ENCODE assay signal across 5 cellular contexts in the genomic region with DNA sequence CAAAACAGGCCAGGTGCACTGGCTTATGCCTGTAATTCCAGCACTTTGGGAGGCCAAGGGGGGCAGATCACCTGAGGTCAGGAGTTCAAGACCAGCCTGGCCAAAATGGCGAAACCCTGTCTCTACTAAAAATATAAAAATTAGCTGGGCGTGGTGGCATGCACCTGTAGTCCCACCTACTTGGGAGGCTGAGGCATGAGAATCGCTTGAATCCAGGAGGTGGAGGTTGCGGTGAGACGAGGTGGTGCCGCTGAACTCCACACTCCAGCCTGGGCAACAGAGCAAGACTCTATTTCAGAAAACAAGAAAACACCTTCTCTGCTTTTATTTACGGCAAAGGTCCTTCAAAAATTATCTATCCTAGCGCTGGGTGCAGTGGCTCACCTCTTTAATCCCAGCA. TPM values are rescaled to one million over a fixed set of nuclear protein-coding genes. Genes with fewer than 3 reads are reported as not detected.
A peak's percentile ranks its signal among the peaks of the same experiment; 100 is the strongest.
DNase-seq lines count a peak whose midpoint lies in the region; ATAC-seq, FAIRE-seq and TF ChIP-seq lines count a peak whose summit lies in the region.
"Not testable (repeated sequence)": the region's sequence is repeated elsewhere in the genome, so short reads cannot be mapped to it uniquely, and the experiment has no call there.

No MANE protein-coding gene starts in this region.

- H3K9me2 ChIP-seq in DOHH2 (replicated peaks; ENCODE audit: control insufficient read depth, low read length); SU-DHL-6 (replicated peaks; ENCODE audit: insufficient read depth, low read length): not testable (repeated sequence)

- 93% methylated on average over 8 of the region's 8 CpGs for WGBS in K562 (ENCODE audit: insufficient coverage, low coverage, missing lambda C conversion rate)

- CTCF ChIA-PET in activated CD4-positive, alpha-beta T cell treated with anti-CD3 and anti-CD28 coated beads, Interleukin-2, amount 10 ng/mL, durations not matched to agents 7 days and 5 days (lab: Charles Lee), result interaction anchor here (0.6 kb wide), 1 partner anchor 702 kb away, joined by 5 read pairs; no protein-coding TSS in a partner anchor
- CTCF ChIA-PET in K562 (lab: Yijun Ruan, JAX; ENCODE audit: low intra/inter-chr PET ratio), result not testable (repeated sequence)

- not testable (repeated sequence) for TF ChIP-seq RAD21 in K562 (CRISPR knock-in tag; conservative IDR thresholded peaks at IDR 0.05 in 1 of 2, IDR thresholded peaks at IDR 0.05 in 1 of 2)

- peaks cover 26% of the 10 kb centered on the region for H3F3A ChIP-seq in DOHH2 (ENCODE audit: control insufficient read depth, insufficient read depth)
- H3F3A ChIP-seq in SU-DHL-6 (ENCODE audit: insufficient read depth), result peaks cover 35% of the 10 kb centered on the region

- not testable (repeated sequence) for H3K4me3 Mint-ChIP-seq in activated CD4-positive, alpha-beta T cell treated with anti-CD3 and anti-CD28 coated beads, Interleukin-2, amount 10 ng/mL, durations not matched to agents 7 days and 5 days; osteocyte (ENCODE audit: unreplicated experiment)

- peak overlapping the region; percentile 20; the same call in 1 of the 2 replicates for H3K9ac ChIP-seq in SU-DHL-6 (ENCODE audit: low read length)
- H3K9ac ChIP-seq in K562 (ENCODE audit: insufficient read depth in 1 of 2, low read depth in 2 of 2, low read length in 2 of 2), result not testable (repeated sequence)

- not testable (repeated sequence) for H3K9me1 ChIP-seq in K562 (ENCODE audit: control insufficient read depth, insufficient read depth, low read length)

- not testable (repeated sequence) for TF ChIP-seq EP300 in K562 (IDR thresholded peaks at IDR 0.05; ENCODE audit: low read length)

- H3K4me1 ChIP-seq in DOHH2 (ENCODE audit: control insufficient read depth, low read length) (peaks cover 48% of the 10 kb centered on the region), K562 (replicated peaks in 1 of 2; ENCODE audit: control insufficient read depth in 2 of 2, insufficient read depth in 2 of 2, low read length in 2 of 2) (peaks cover 12 to 14% of the 10 kb centered on the region in 2 experiments)

- not testable (repeated sequence) for ATAC-seq in K562

- not testable (repeated sequence) for BruUV-seq in K562 (replicated peaks; lab: Mats Ljungman, UMichigan)

- FAIRE-seq in K562 (lab: Jason Lieb, UNC), result not testable (repeated sequence)

- in situ Hi-C loops in K562 (cut with MboI), result not testable (repeated sequence)

- H3K27ac ChIP-seq in DOHH2 (ENCODE audit: low read depth, low read length), result peak overlapping the region; percentile 80
- H3K27ac ChIP-seq in SU-DHL-6 (ENCODE audit: low read depth, low read length), result peak overlapping the region; percentile 90
- not testable (repeated sequence) for H3K27ac ChIP-seq in K562 (ENCODE audit: extremely low read depth, low read depth, low read length)

- not testable (repeated sequence) for H3K9me3 Mint-ChIP-seq in activated CD4-positive, alpha-beta T cell treated with anti-CD3 and anti-CD28 coated beads, Interleukin-2, amount 10 ng/mL, durations not matched to agents 7 days and 5 days; osteocyte (ENCODE audit: unreplicated experiment)

- POLR2A ChIA-PET in activated CD4-positive, alpha-beta T cell treated with anti-CD3 and anti-CD28 coated beads, Interleukin-2, amount 10 ng/mL, durations not matched to agents 7 days and 5 days (lab: Charles Lee); K562 (lab: Yijun Ruan, JAX): not testable (repeated sequence)

- H3K27ac Mint-ChIP-seq in activated CD4-positive, alpha-beta T cell treated with anti-CD3 and anti-CD28 coated beads, Interleukin-2, amount 10 ng/mL, durations not matched to agents 7 days and 5 days, result peak overlapping the region; percentile 9
- H3K27ac Mint-ChIP-seq in osteocyte (ENCODE audit: unreplicated experiment), result not testable (repeated sequence)

- peak overlapping the region; percentile 61 for H3K4me2 ChIP-seq in DOHH2 (ENCODE audit: low read length)
- peak overlapping the region; percentile 36 for H3K4me2 ChIP-seq in SU-DHL-6 (ENCODE audit: low read depth, low read length, poor library complexity, severe bottlenecking)
- H3K4me2 ChIP-seq in K562 (ENCODE audit: insufficient read depth, low read length), result not testable (repeated sequence)

- H3K79me2 ChIP-seq in DOHH2 (ENCODE audit: control insufficient read depth, low read length) (peaks cover 13% of the 10 kb centered on the region), SU-DHL-6 (ENCODE audit: insufficient read depth, low read length) (peaks cover 10% of the 10 kb centered on the region), K562 (ENCODE audit: control insufficient read depth, insufficient read depth, low read length) (peaks cover 10% of the 10 kb centered on the region)

- not testable (repeated sequence) for H3K36me3 ChIP-seq in DOHH2 (ENCODE audit: control insufficient read depth, low read length); SU-DHL-6 (ENCODE audit: low read length); K562 (ENCODE audit: control insufficient read depth, insufficient read depth, low read length)

- not testable (repeated sequence) for DNase-seq in activated CD4-positive, alpha-beta T cell treated with anti-CD3 and anti-CD28 coated beads, Interleukin-2, amount 10 ng/mL, durations not matched to agents 7 days and 5 days; K562 (ENCODE audit: extremely low read depth in 1 of 4, low spot score in 3 of 4)
- DNase-seq in osteocyte (ENCODE audit: extremely low spot score, unreplicated experiment), result peak; percentile 66

- H3K27me3 ChIP-seq in DOHH2 (ENCODE audit: control insufficient read depth, low read length); SU-DHL-6 (ENCODE audit: low read length); K562 (ENCODE audit: control insufficient read depth in 2 of 2, insufficient read depth in 2 of 2, low read length in 2 of 2): not testable (repeated sequence)

- not testable (repeated sequence) for H3K36me3 Mint-ChIP-seq in activated CD4-positive, alpha-beta T cell treated with anti-CD3 and anti-CD28 coated beads, Interleukin-2, amount 10 ng/mL, durations not matched to agents 7 days and 5 days (ENCODE audit: low read depth); osteocyte (ENCODE audit: unreplicated experiment)

- not testable (repeated sequence) for H2AFZ ChIP-seq in SU-DHL-6 (ENCODE audit: low read depth, low read length, severe bottlenecking); K562 (ENCODE audit: low read depth, low read length)

- intact Hi-C loops in K562 (cut with micrococcal nuclease), result not testable (repeated sequence)

- not testable (repeated sequence) for TF ChIP-seq POLR2A in K562 (conservative IDR thresholded peaks at IDR 0.05)

- H3K4me1 Mint-ChIP-seq in activated CD4-positive, alpha-beta T cell treated with anti-CD3 and anti-CD28 coated beads, Interleukin-2, amount 10 ng/mL, durations not matched to agents 7 days and 5 days; osteocyte (ENCODE audit: unreplicated experiment): not testable (repeated sequence)

- H3K27me3 Mint-ChIP-seq in activated CD4-positive, alpha-beta T cell treated with anti-CD3 and anti-CD28 coated beads, Interleukin-2, amount 10 ng/mL, durations not matched to agents 7 days and 5 days; osteocyte (ENCODE audit: unreplicated experiment): not testable (repeated sequence)

- H3K4me3 ChIP-seq in DOHH2 (ENCODE audit: low read length), result peak overlapping the region; percentile 55
- not testable (repeated sequence) for H3K4me3 ChIP-seq in SU-DHL-6 (ENCODE audit: insufficient read depth, low read length, poor library complexity, severe bottlenecking); K562

- H3K9me3 ChIP-seq in DOHH2 (ENCODE audit: control insufficient read depth, insufficient read depth, low read length); SU-DHL-6 (ENCODE audit: insufficient read depth, low read length); K562 (replicated peaks; ENCODE audit: control insufficient read depth, insufficient read depth, low read depth, low read length): not testable (repeated sequence)

- H4K20me1 ChIP-seq in DOHH2 (ENCODE audit: control insufficient read depth, insufficient read depth, low read depth, low read length); SU-DHL-6 (ENCODE audit: low read depth, low read length); K562 (replicated peaks; ENCODE audit: control insufficient read depth, insufficient read depth, low read length): not testable (repeated sequence)

- not testable (repeated sequence) for TF ChIP-seq CTCF in DOHH2 (IDR thresholded peaks at IDR 0.05; ENCODE audit: low read depth, low read length, poor library complexity, severe bottlenecking); SU-DHL-6 (IDR thresholded peaks at IDR 0.05; ENCODE audit: insufficient read depth, low read length, poor library complexity, severe bottlenecking); K562 (IDR thresholded peaks at IDR 0.05 in 2 of 3, conservative IDR thresholded peaks at IDR 0.05 in 1 of 3; ENCODE audit: insufficient read depth in 2 of 3, low read depth in 1 of 3, low read length in 3 of 3); osteocyte (IDR thresholded peaks at IDR 0.05)

RNA-seq across cellular contexts. Expression of a gene that starts 4.0 kb away (rescaled TPM):
- 10 to 100 TPM; 19.4 to 20.2 TPM for total RNA-seq in activated CD4-positive, alpha-beta T cell treated with anti-CD3 and anti-CD28 coated beads, Interleukin-2, amount 10 ng/mL, durations not matched to agents 7 days and 5 days
- 44.6 and 55.2 TPM in 2 replicates for total RNA-seq in K562 (2011; cell fraction: chromatin; rRNA removed; ENCODE audit: low replicate concordance)
- total RNA-seq in K562 (2011; cell fraction: nucleolus; rRNA removed), result 27.8 and 39.1 TPM in 2 replicates
- total RNA-seq in K562 (2011; cell fraction: nucleoplasm; rRNA removed), result 35.3 and 48.6 TPM in 2 replicates
- total RNA-seq in K562 (2014; rRNA removed) (39.9 and 58.3 TPM in 2 replicates), K562 (2014; rRNA removed; fragmentation: Illumina TruSeq; extraction: Trizol) (57.9 and 58.7 TPM in 2 replicates), K562 (2015; rRNA removed; fragmentation: Illumina TruSeq; extraction: Trizol) (60.8 and 61.1 TPM in 2 replicates), K562 (2021) (61.3 and 61.5 TPM in 2 replicates), osteocyte (19.5 and 19.8 TPM in 2 replicates)
- polyA plus RNA-seq in K562 (2011; rRNA removed) (86.1 and 93.1 TPM in 2 replicates), K562 (2014; fragmentation: Illumina TruSeq; extraction: Trizol) (79.1 and 88.3 TPM in 2 replicates), K562 (2014; fragmentation: Nextera tagmentation; extraction: Ambion mirVana) (100 to 1,000 TPM; 182 to 184 TPM), K562 (2014; rRNA removed) (41.4 and 53.6 TPM in 2 replicates)
- polyA plus RNA-seq in K562 (2011; cell fraction: cytosol; rRNA removed), result 92.1 and 106 TPM in 2 replicates
- 50.5 and 58.1 TPM in 2 replicates for polyA plus RNA-seq in K562 (2011; cell fraction: nucleus; rRNA removed)
- 44.2 and 51.4 TPM in 2 replicates for polyA plus RNA-seq in K562 (2012)
- polyA minus RNA-seq in K562 (2011; rRNA and poly(A)+ RNA removed), result 51.1 and 58.2 TPM in 2 replicates
- polyA minus RNA-seq in K562 (2011; cell fraction: cytosol; rRNA and poly(A)+ RNA removed), result 31.9 and 37.4 TPM in 2 replicates
- polyA minus RNA-seq in K562 (2011; cell fraction: nucleus; rRNA and poly(A)+ RNA removed), result 19.8 and 43.2 TPM in 2 replicates

RNA-seq across cellular contexts. Expression of a gene that starts 15.1 kb away (rescaled TPM):
- 10 to 100 TPM; 14.6 to 16.7 TPM for total RNA-seq in activated CD4-positive, alpha-beta T cell treated with anti-CD3 and anti-CD28 coated beads, Interleukin-2, amount 10 ng/mL, durations not matched to agents 7 days and 5 days
- total RNA-seq in K562 (2011; cell fraction: chromatin; rRNA removed; ENCODE audit: low replicate concordance), result 81.9 and 159 TPM in 2 replicates
- total RNA-seq in K562 (2011; cell fraction: nucleolus; rRNA removed), result 31.5 and 52.2 TPM in 2 replicates
- 65.8 and 115 TPM in 2 replicates for total RNA-seq in K562 (2011; cell fraction: nucleoplasm; rRNA removed)
- total RNA-seq in K562 (2014; rRNA removed) (23.7 and 25.6 TPM in 2 replicates), K562 (2014; rRNA removed; fragmentation: Illumina TruSeq; extraction: Trizol) (31.4 and 33.3 TPM in 2 replicates), K562 (2015; rRNA removed; fragmentation: Illumina TruSeq; extraction: Trizol) (32.3 and 39.3 TPM in 2 replicates), K562 (2021) (38.7 and 41.7 TPM in 2 replicates), osteocyte (26.5 and 35.3 TPM in 2 replicates)
- polyA plus RNA-seq in K562 (2011; rRNA removed) (80.5 and 117 TPM in 2 replicates), K562 (2014; fragmentation: Illumina TruSeq; extraction: Trizol) (27.8 and 32.0 TPM in 2 replicates), K562 (2014; fragmentation: Nextera tagmentation; extraction: Ambion mirVana) (10 to 100 TPM in 1 of 2 experiments, 1 to 10 TPM in 1; 9.8 to 11.3 TPM), K562 (2014; rRNA removed) (24.2 and 25.4 TPM in 2 replicates)
- polyA plus RNA-seq in K562 (2011; cell fraction: cytosol; rRNA removed), result 34.1 and 98.5 TPM in 2 replicates
- 64.5 and 148 TPM in 2 replicates for polyA plus RNA-seq in K562 (2011; cell fraction: nucleus; rRNA removed)
- 25.6 and 27.9 TPM in 2 replicates for polyA plus RNA-seq in K562 (2012)
- 161 and 267 TPM in 2 replicates for polyA minus RNA-seq in K562 (2011; rRNA and poly(A)+ RNA removed)
- polyA minus RNA-seq in K562 (2011; cell fraction: cytosol; rRNA and poly(A)+ RNA removed), result 47.6 and 59.6 TPM in 2 replicates
- polyA minus RNA-seq in K562 (2011; cell fraction: nucleus; rRNA and poly(A)+ RNA removed), result 16.6 and 47.5 TPM in 2 replicates
